In the genomic region with DNA sequence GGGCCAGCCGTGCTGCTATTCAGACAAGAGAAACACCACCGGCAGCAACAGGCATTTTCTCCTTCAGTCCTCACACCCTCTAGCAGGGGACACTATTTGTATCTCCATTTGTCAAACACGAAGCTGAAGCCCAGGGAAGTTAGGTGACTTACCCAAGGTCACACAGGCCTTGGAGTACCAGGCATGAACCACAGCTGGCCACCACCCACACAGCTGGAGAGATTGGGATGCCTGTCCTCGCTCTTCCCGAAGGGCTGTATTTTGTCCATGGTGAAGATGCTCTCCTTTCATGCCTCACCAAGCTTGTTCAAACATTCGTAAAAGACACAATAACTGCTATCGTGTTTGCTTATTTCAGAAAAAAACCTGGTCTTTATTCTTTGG, we compare ENCODE assay signal across 1 cellular context.
TF ChIP-seq lines count a peak whose summit lies in the region.

No MANE protein-coding gene starts in this region.

TF ChIP-seq in HepG2, 621 proteins besides CTCF, POLR2A, EP300 and RAD21 (continued from another document and continues in another):
- TF ChIP-seq, protein P1, sequence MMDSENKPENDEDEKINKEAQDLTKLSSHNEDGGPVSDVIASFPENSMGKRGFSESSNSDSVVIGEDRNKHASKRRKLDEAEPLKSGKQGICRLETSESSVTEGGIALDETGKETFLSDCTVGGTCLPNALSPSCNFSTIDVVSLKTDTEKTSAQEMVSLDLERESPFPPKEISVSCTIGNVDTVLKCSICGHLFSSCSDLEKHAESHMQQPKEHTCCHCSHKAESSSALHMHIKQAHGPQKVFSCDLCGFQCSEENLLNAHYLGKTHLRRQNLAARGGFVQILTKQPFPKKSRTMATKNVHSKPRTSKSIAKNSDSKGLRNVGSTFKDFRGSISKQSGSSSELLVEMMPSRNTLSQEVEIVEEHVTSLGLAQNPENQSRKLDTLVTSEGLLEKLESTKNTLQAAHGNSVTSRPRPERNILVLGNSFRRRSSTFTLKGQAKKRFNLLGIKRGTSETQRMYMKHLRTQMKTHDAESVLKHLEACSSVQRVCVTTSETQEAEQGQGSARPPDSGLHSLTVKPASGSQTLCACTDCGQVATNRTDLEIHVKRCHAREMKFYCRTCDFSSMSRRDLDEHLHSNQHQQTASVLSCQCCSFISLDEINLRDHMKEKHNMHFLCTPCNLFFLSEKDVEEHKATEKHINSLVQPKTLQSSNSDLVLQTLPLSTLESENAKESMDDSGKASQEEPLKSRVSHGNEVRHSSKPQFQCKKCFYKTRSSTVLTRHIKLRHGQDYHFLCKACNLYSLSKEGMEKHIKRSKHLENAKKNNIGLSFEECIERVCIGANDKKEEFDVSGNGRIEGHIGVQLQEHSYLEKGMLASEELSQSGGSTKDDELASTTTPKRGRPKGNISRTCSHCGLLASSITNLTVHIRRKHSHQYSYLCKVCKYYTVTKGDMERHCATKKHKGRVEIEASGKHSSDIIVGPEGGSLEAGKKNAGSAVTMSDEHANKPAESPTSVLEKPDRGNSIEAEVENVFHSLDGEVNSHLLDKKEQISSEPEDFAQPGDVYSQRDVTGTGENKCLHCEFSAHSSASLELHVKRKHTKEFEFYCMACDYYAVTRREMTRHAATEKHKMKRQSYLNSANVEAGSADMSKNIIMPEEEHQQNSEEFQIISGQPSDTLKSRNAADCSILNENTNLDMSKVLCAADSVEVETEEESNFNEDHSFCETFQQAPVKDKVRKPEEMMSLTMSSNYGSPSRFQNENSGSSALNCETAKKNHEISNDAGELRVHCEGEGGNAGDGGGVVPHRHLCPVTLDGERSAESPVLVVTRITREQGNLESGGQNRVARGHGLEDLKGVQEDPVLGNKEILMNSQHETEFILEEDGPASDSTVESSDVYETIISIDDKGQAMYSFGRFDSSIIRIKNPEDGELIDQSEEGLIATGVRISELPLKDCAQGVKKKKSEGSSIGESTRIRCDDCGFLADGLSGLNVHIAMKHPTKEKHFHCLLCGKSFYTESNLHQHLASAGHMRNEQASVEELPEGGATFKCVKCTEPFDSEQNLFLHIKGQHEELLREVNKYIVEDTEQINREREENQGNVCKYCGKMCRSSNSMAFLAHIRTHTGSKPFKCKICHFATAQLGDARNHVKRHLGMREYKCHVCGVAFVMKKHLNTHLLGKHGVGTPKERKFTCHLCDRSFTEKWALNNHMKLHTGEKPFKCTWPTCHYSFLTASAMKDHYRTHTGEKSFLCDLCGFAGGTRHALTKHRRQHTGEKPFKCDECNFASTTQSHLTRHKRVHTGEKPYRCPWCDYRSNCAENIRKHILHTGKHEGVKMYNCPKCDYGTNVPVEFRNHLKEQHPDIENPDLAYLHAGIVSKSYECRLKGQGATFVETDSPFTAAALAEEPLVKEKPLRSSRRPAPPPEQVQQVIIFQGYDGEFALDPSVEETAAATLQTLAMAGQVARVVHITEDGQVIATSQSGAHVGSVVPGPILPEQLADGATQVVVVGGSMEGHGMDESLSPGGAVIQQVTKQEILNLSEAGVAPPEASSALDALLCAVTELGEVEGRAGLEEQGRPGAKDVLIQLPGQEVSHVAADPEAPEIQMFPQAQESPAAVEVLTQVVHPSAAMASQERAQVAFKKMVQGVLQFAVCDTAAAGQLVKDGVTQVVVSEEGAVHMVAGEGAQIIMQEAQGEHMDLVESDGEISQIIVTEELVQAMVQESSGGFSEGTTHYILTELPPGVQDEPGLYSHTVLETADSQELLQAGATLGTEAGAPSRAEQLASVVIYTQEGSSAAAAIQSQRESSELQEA (CRISPR knock-in tag; IDR thresholded peaks at IDR 0.05; ENCODE audit: not compliant biosample characterization) = peak; percentile 15
- TF ChIP-seq MTF1 (CRISPR knock-in tag; IDR thresholded peaks at IDR 0.05) (no peak), ZNF768 (CRISPR knock-in tag; IDR thresholded peaks at IDR 0.05) (peak; percentile 89), GATA4 (IDR thresholded peaks at IDR 0.05; ENCODE audit: borderline replicate concordance, low read depth) (no peak), PAF1 (CRISPR knock-in tag; IDR thresholded peaks at IDR 0.05) (no peak), TCF12 (IDR thresholded peaks at IDR 0.05) (no peak), TCF12 (CRISPR knock-in tag; IDR thresholded peaks at IDR 0.05) (0 out of 2 replicates have a peak, but pooled peaks have one; percentile 24), ZNF292 (CRISPR knock-in tag; IDR thresholded peaks at IDR 0.05; ENCODE audit: borderline replicate concordance, low read depth) (0 out of 2 replicates have a peak, but pooled peaks have one; percentile 6), CENPX (CRISPR knock-in tag; IDR thresholded peaks at IDR 0.05) (no peak), IKZF1 (IDR thresholded peaks at IDR 0.05) (no peak), MED1 (CRISPR knock-in tag; IDR thresholded peaks at IDR 0.05) (no peak), PCBP1 (IDR thresholded peaks at IDR 0.05; ENCODE audit: borderline replicate concordance, low read depth, low read length) (no peak), ESRRA (CRISPR knock-in tag; IDR thresholded peaks at IDR 0.05; ENCODE audit: low read depth) (0 out of 2 replicates have a peak, but pooled peaks have one; percentile 3), ARNTL (CRISPR knock-in tag; IDR thresholded peaks at IDR 0.05) (no peak), TARDBP (CRISPR knock-in tag; IDR thresholded peaks at IDR 0.05) (no peak), MTA1 (CRISPR knock-in tag; IDR thresholded peaks at IDR 0.05; ENCODE audit: borderline replicate concordance) (0 out of 2 replicates have a peak, but pooled peaks have one; percentile 6), POLR2AphosphoS5 (IDR thresholded peaks at IDR 0.05; ENCODE audit: low read depth, low read length) (no peak), ZC3H13 (CRISPR knock-in tag; IDR thresholded peaks at IDR 0.05) (no peak), ZNF746 (CRISPR knock-in tag; IDR thresholded peaks at IDR 0.05) (no peak), TEAD2 (CRISPR knock-in tag; IDR thresholded peaks at IDR 0.05) (no peak), MEIS2 (CRISPR knock-in tag; IDR thresholded peaks at IDR 0.05) (no peak)
- TF ChIP-seq, protein P2, sequence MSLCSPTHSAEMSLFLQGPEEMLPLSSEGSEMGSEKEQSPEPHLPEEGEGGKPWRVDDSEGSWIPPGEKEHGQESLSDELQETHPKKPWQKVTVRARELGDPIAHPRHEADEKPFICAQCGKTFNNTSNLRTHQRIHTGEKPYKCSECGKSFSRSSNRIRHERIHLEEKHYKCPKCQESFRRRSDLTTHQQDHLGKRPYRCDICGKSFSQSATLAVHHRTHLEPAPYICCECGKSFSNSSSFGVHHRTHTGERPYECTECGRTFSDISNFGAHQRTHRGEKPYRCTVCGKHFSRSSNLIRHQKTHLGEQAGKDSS (CRISPR knock-in tag; IDR thresholded peaks at IDR 0.05; ENCODE audit: borderline replicate concordance, low read depth) = 0 out of 2 replicates have a peak, but pooled peaks have one; percentile 11
- TF ChIP-seq, protein P3, sequence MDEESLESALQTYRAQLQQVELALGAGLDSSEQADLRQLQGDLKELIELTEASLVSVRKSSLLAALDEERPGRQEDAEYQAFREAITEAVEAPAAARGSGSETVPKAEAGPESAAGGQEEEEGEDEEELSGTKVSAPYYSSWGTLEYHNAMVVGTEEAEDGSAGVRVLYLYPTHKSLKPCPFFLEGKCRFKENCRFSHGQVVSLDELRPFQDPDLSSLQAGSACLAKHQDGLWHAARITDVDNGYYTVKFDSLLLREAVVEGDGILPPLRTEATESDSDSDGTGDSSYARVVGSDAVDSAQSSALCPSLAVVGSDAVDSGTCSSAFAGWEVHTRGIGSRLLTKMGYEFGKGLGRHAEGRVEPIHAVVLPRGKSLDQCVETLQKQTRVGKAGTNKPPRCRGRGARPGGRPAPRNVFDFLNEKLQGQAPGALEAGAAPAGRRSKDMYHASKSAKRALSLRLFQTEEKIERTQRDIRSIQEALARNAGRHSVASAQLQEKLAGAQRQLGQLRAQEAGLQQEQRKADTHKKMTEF (CRISPR knock-in tag; IDR thresholded peaks at IDR 0.05) = 0 out of 2 replicates have a peak, but pooled peaks have one; percentile 6
- TF ChIP-seq, protein P4, sequence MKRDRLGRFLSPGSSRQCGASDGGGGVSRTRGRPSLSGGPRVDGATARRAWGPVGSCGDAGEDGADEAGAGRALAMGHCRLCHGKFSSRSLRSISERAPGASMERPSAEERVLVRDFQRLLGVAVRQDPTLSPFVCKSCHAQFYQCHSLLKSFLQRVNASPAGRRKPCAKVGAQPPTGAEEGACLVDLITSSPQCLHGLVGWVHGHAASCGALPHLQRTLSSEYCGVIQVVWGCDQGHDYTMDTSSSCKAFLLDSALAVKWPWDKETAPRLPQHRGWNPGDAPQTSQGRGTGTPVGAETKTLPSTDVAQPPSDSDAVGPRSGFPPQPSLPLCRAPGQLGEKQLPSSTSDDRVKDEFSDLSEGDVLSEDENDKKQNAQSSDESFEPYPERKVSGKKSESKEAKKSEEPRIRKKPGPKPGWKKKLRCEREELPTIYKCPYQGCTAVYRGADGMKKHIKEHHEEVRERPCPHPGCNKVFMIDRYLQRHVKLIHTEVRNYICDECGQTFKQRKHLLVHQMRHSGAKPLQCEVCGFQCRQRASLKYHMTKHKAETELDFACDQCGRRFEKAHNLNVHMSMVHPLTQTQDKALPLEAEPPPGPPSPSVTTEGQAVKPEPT (CRISPR knock-in tag; IDR thresholded peaks at IDR 0.05; ENCODE audit: low read depth) = no peak
- TF ChIP-seq, protein P5, sequence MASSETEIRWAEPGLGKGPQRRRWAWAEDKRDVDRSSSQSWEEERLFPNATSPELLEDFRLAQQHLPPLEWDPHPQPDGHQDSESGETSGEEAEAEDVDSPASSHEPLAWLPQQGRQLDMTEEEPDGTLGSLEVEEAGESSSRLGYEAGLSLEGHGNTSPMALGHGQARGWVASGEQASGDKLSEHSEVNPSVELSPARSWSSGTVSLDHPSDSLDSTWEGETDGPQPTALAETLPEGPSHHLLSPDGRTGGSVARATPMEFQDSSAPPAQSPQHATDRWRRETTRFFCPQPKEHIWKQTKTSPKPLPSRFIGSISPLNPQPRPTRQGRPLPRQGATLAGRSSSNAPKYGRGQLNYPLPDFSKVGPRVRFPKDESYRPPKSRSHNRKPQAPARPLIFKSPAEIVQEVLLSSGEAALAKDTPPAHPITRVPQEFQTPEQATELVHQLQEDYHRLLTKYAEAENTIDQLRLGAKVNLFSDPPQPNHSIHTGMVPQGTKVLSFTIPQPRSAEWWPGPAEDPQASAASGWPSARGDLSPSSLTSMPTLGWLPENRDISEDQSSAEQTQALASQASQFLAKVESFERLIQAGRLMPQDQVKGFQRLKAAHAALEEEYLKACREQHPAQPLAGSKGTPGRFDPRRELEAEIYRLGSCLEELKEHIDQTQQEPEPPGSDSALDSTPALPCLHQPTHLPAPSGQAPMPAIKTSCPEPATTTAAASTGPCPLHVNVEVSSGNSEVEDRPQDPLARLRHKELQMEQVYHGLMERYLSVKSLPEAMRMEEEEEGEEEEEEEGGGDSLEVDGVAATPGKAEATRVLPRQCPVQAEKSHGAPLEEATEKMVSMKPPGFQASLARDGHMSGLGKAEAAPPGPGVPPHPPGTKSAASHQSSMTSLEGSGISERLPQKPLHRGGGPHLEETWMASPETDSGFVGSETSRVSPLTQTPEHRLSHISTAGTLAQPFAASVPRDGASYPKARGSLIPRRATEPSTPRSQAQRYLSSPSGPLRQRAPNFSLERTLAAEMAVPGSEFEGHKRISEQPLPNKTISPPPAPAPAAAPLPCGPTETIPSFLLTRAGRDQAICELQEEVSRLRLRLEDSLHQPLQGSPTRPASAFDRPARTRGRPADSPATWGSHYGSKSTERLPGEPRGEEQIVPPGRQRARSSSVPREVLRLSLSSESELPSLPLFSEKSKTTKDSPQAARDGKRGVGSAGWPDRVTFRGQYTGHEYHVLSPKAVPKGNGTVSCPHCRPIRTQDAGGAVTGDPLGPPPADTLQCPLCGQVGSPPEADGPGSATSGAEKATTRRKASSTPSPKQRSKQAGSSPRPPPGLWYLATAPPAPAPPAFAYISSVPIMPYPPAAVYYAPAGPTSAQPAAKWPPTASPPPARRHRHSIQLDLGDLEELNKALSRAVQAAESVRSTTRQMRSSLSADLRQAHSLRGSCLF (CRISPR knock-in tag; IDR thresholded peaks at IDR 0.05; ENCODE audit: borderline replicate concordance) = no peak
- TF ChIP-seq, protein P6, sequence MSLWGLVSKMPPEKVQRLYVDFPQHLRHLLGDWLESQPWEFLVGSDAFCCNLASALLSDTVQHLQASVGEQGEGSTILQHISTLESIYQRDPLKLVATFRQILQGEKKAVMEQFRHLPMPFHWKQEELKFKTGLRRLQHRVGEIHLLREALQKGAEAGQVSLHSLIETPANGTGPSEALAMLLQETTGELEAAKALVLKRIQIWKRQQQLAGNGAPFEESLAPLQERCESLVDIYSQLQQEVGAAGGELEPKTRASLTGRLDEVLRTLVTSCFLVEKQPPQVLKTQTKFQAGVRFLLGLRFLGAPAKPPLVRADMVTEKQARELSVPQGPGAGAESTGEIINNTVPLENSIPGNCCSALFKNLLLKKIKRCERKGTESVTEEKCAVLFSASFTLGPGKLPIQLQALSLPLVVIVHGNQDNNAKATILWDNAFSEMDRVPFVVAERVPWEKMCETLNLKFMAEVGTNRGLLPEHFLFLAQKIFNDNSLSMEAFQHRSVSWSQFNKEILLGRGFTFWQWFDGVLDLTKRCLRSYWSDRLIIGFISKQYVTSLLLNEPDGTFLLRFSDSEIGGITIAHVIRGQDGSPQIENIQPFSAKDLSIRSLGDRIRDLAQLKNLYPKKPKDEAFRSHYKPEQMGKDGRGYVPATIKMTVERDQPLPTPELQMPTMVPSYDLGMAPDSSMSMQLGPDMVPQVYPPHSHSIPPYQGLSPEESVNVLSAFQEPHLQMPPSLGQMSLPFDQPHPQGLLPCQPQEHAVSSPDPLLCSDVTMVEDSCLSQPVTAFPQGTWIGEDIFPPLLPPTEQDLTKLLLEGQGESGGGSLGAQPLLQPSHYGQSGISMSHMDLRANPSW (CRISPR knock-in tag; IDR thresholded peaks at IDR 0.05; ENCODE audit: borderline replicate concordance) = 0 out of 2 replicates have a peak, but pooled peaks have one; percentile 16
- TF ChIP-seq, protein P7, sequence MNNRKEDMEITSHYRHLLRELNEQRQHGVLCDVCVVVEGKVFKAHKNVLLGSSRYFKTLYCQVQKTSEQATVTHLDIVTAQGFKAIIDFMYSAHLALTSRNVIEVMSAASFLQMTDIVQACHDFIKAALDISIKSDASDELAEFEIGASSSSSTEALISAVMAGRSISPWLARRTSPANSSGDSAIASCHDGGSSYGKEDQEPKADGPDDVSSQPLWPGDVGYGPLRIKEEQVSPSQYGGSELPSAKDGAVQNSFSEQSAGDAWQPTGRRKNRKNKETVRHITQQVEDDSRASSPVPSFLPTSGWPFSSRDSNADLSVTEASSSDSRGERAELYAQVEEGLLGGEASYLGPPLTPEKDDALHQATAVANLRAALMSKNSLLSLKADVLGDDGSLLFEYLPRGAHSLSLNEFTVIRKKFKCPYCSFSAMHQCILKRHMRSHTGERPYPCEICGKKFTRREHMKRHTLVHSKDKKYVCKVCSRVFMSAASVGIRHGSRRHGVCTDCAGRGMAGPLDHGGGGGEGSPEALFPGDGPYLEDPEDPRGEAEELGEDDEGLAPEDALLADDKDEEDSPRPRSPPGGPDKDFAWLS (CRISPR knock-in tag; IDR thresholded peaks at IDR 0.05; ENCODE audit: borderline replicate concordance) = no peak
